1 cellular context compared by ENCODE assay signal in genomic region chr10:49610015-49610734, GRCh38.
TF ChIP-seq lines count a peak whose summit lies in the region.

TSS of gene SLC18A3 (plus strand) at chr10:49610310. CDS start at chr10:49610741, 431 bp downstream.

TF ChIP-seq in HEK293, 187 proteins besides CTCF, POLR2A, EP300 and RAD21 (continued from another document):
- TF ChIP-seq ZNF280D (tag by site-specific recombination; IDR thresholded peaks at IDR 0.05) (no peak), ZNF830 (tag by site-specific recombination; IDR thresholded peaks at IDR 0.05; ENCODE audit: low read depth) (no peak)
TF ChIP-seq in HEK293: peak in this region for 5.
